Comparison of ENCODE assay signal across 37 cellular contexts in the genomic region with DNA sequence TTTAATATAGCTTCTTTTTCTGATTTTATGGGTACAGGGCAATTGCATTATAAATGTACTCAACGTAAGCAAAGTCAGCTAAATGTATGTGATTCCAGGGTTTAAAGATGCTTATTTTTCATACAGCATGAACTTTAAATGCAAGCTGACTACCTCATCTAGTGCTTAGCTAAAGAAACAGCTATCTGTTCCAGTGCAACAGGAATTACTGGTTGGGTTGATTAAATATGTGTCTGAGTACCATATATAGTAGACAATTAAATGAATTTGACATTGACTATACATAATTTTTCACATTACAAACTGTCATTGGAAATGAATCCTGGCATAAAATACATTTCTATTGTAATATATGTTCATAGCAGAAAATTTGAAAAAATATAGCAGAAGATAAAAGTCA. TPM values are rescaled to one million over a fixed set of nuclear protein-coding genes. Genes with fewer than 3 reads are reported as not detected.
"Had no signal": no experiment of that assay in that cellular context is flagged by ENCODE, and none has a peak within 500 bp of the region (broad histone marks: within the 10 kb centered on the region; RNA-seq: fewer than 3 reads in every experiment).

No MANE protein-coding gene starts in this region.

- H3K4me1 Mint-ChIP-seq: activated CD4-positive, alpha-beta memory T cell treated with anti-CD3 and anti-CD28 coated beads, Interleukin-2, amount 10 ng/mL, durations not matched to agents 7 days and 5 days; activated CD4-positive, alpha-beta T cell treated with anti-CD3 and anti-CD28 coated beads for 36 hours; activated CD4-positive, alpha-beta T cell treated with anti-CD3 and anti-CD28 coated beads, Interleukin-2, amount 10 ng/mL, durations not matched to agents 7 days and 5 days; activated CD8-positive, alpha-beta memory T cell treated with anti-CD3 and anti-CD28 coated beads, Interleukin-2, amount 10 ng/mL, durations not matched to agents 7 days and 5 days; activated naive CD8-positive, alpha-beta T cell treated with anti-CD3 and anti-CD28 coated beads for 36 hours; WTC11 had no signal

- H3K4me3 ChIP-seq: adrenal gland, body of pancreas, breast epithelium had no signal

- H3K9me3 Mint-ChIP-seq: activated CD4-positive, alpha-beta memory T cell treated with anti-CD3 and anti-CD28 coated beads, Interleukin-2, amount 10 ng/mL, durations not matched to agents 7 days and 5 days; activated CD4-positive, alpha-beta T cell treated with anti-CD3 and anti-CD28 coated beads, Interleukin-2, amount 10 ng/mL, durations not matched to agents 7 days and 5 days; activated T-helper 2 cell treated with anti-CD3 and anti-CD28 coated beads, Interferon-gamma antibody, Interleukin-2, Interleukin-4, amounts not matched to agents 10 μg/mL and 5 μg/mL and 100 μg/mL, durations not matched to agents 14 hours and 24 hours and 36 hours; T-helper 1 cell treated with Interleukin-12 subunit alpha and Interleukin-12 subunit beta and Interleukin-4 antibody, amounts not matched to agents 30 μg/mL and 1 μg/mL, for 36 hours; T-helper 2 cell treated with Interferon-gamma antibody and Interleukin-4, amounts not matched to agents 5 μg/mL and 100 μg/mL, for 36 hours; WTC11 had no signal

- DNase-seq: activated CD4-positive, alpha-beta memory T cell treated with anti-CD3 and anti-CD28 coated beads, Interleukin-2, amount 10 ng/mL, durations not matched to agents 7 days and 5 days; activated CD4-positive, alpha-beta T cell treated with anti-CD3 and anti-CD28 coated beads for 1 hour; activated CD4-positive, alpha-beta T cell treated with anti-CD3 and anti-CD28 coated beads for 36 hours; activated CD4-positive, alpha-beta T cell treated with anti-CD3 and anti-CD28 coated beads for 48 hours; activated CD4-positive, alpha-beta T cell treated with anti-CD3 and anti-CD28 coated beads, Interleukin-2, amount 10 ng/mL, durations not matched to agents 7 days and 5 days; activated CD4-positive, alpha-beta T cell treated with anti-CD3 and anti-CD28 coated beads, Interleukin-2, amount 50 U/mL, for 48 hours; activated CD4-positive, CD25-positive, alpha-beta regulatory T cell; activated CD8-positive, alpha-beta memory T cell treated with anti-CD3 and anti-CD28 coated beads for 24 hours; activated CD8-positive, alpha-beta memory T cell treated with anti-CD3 and anti-CD28 coated beads, Interleukin-2, amount 10 ng/mL, durations not matched to agents 7 days and 5 days; activated CD8-positive, alpha-beta memory T cell treated with anti-CD3 and anti-CD28 coated beads, Interleukin-2, amount 50 U/mL, for 48 hours; activated CD8-positive, alpha-beta T cell treated with anti-CD3 and anti-CD28 coated beads, Interleukin-2, amount 10 ng/mL, durations not matched to agents 7 days and 5 days; activated effector memory CD4-positive, alpha-beta T cell treated with Interleukin-2 at 50 U/mL for 16 hours; activated gamma-delta T cell; activated naive CD4-positive, alpha-beta T cell; activated naive CD4-positive, alpha-beta T cell treated with anti-CD3 and anti-CD28 coated beads for 36 hours; activated naive CD4-positive, alpha-beta T cell treated with anti-CD3 and anti-CD28 coated beads, Interleukin-2, amount 50 U/mL, for 16 hours; activated naive CD8-positive, alpha-beta T cell treated with anti-CD3 and anti-CD28 coated beads for 36 hours; activated T-cell treated with anti-CD3 and anti-CD28 coated beads, Interleukin-2, amount 50 U/mL, for 24 hours; activated T-cell treated with anti-CD3 and anti-CD28 coated beads, Interleukin-2, amount 50 U/mL, for 48 hours; adrenal gland; amniotic stem cell; aorta; body of pancreas; brain microvascular endothelial cell; central memory CD4-positive, alpha-beta T cell; T-helper 1 cell; T-helper 2 cell; T-helper 9 cell; WERI-Rb-1 had no signal

- H3K27ac Mint-ChIP-seq: activated CD4-positive, alpha-beta memory T cell treated with anti-CD3 and anti-CD28 coated beads, Interleukin-2, amount 10 ng/mL, durations not matched to agents 7 days and 5 days; activated CD4-positive, alpha-beta T cell treated with anti-CD3 and anti-CD28 coated beads for 36 hours; activated CD4-positive, alpha-beta T cell treated with anti-CD3 and anti-CD28 coated beads, Interleukin-2, amount 10 ng/mL, durations not matched to agents 7 days and 5 days; activated CD8-positive, alpha-beta memory T cell treated with anti-CD3 and anti-CD28 coated beads, Interleukin-2, amount 10 ng/mL, durations not matched to agents 7 days and 5 days; activated CD8-positive, alpha-beta T cell treated with anti-CD3 and anti-CD28 coated beads, Interleukin-2, amount 10 ng/mL, durations not matched to agents 7 days and 5 days; activated naive CD4-positive, alpha-beta T cell treated with anti-CD3 and anti-CD28 coated beads for 36 hours; activated naive CD4-positive, alpha-beta T cell treated with anti-CD3 and anti-CD28 coated beads, Interleukin-2, amount 50 U/mL, for 72 hours; activated naive CD8-positive, alpha-beta T cell treated with anti-CD3 and anti-CD28 coated beads for 36 hours; activated T-cell treated with anti-CD3 and anti-CD28 coated beads, Interleukin-2, amount 50 U/mL, for 24 hours; activated T-helper 2 cell treated with anti-CD3 and anti-CD28 coated beads, Interferon-gamma antibody, Interleukin-2, Interleukin-4, amounts not matched to agents 10 μg/mL and 5 μg/mL and 100 μg/mL, durations not matched to agents 14 hours and 24 hours and 36 hours; T-helper 1 cell treated with Interleukin-12 subunit alpha and Interleukin-12 subunit beta and Interleukin-4 antibody, amounts not matched to agents 30 μg/mL and 1 μg/mL, for 36 hours; T-helper 2 cell treated with Interferon-gamma antibody and Interleukin-4, amounts not matched to agents 5 μg/mL and 100 μg/mL, for 36 hours; WTC11 had no signal

- H3K36me3 Mint-ChIP-seq: activated CD8-positive, alpha-beta memory T cell treated with anti-CD3 and anti-CD28 coated beads, Interleukin-2, amount 10 ng/mL, durations not matched to agents 7 days and 5 days; activated naive CD8-positive, alpha-beta T cell treated with anti-CD3 and anti-CD28 coated beads for 36 hours; WTC11 had no signal

- H3K4me3 Mint-ChIP-seq: activated CD4-positive, alpha-beta memory T cell treated with anti-CD3 and anti-CD28 coated beads, Interleukin-2, amount 10 ng/mL, durations not matched to agents 7 days and 5 days; activated CD4-positive, alpha-beta T cell treated with anti-CD3 and anti-CD28 coated beads for 36 hours; activated CD4-positive, alpha-beta T cell treated with anti-CD3 and anti-CD28 coated beads, Interleukin-2, amount 10 ng/mL, durations not matched to agents 7 days and 5 days; activated CD8-positive, alpha-beta memory T cell treated with anti-CD3 and anti-CD28 coated beads, Interleukin-2, amount 10 ng/mL, durations not matched to agents 7 days and 5 days; activated CD8-positive, alpha-beta T cell treated with anti-CD3 and anti-CD28 coated beads, Interleukin-2, amount 10 ng/mL, durations not matched to agents 7 days and 5 days; activated naive CD4-positive, alpha-beta T cell treated with anti-CD3 and anti-CD28 coated beads for 36 hours; activated naive CD8-positive, alpha-beta T cell treated with anti-CD3 and anti-CD28 coated beads for 36 hours; activated T-cell treated with anti-CD3 and anti-CD28 coated beads, Interleukin-2, amount 50 U/mL, for 24 hours; T-helper 1 cell treated with Interleukin-12 subunit alpha and Interleukin-12 subunit beta and Interleukin-4 antibody, amounts not matched to agents 30 μg/mL and 1 μg/mL, for 36 hours; T-helper 2 cell treated with Interferon-gamma antibody and Interleukin-4, amounts not matched to agents 5 μg/mL and 100 μg/mL, for 36 hours; WTC11 had no signal

- ATAC-seq: activated CD4-positive, alpha-beta T cell treated with anti-CD3 and anti-CD28 coated beads for 36 hours; activated CD4-positive, CD25-positive, alpha-beta regulatory T cell treated with anti-CD3 and anti-CD28 coated beads, Interleukin-2, amount 50 U/mL, for 24 hours; activated CD8-positive, alpha-beta memory T cell treated with anti-CD3 and anti-CD28 coated beads, Interleukin-2, amount 10 ng/mL, durations not matched to agents 7 days and 5 days; activated CD8-positive, alpha-beta T cell treated with anti-CD3 and anti-CD28 coated beads, Interleukin-2, amount 10 ng/mL, durations not matched to agents 7 days and 5 days; activated naive CD4-positive, alpha-beta T cell treated with anti-CD3 and anti-CD28 coated beads, Interleukin-2, amount 50 U/mL, for 72 hours; body of pancreas; WTC11 had no signal

RNA-seq across cellular contexts. Expression of a gene that starts 26.3 kb away (rescaled TPM):
- total RNA-seq: activated CD8-positive, alpha-beta memory T cell treated with anti-CD3 and anti-CD28 coated beads, Interleukin-2, amount 10 ng/mL, durations not matched to agents 7 days and 5 days; activated CD8-positive, alpha-beta T cell treated with anti-CD3 and anti-CD28 coated beads, Interleukin-2, amount 10 ng/mL, durations not matched to agents 7 days and 5 days; astrocyte had no signal
- polyA plus RNA-seq: aorta had no signal
